Comparison of ENCODE assay signal across 16 cellular contexts in the genomic region with DNA sequence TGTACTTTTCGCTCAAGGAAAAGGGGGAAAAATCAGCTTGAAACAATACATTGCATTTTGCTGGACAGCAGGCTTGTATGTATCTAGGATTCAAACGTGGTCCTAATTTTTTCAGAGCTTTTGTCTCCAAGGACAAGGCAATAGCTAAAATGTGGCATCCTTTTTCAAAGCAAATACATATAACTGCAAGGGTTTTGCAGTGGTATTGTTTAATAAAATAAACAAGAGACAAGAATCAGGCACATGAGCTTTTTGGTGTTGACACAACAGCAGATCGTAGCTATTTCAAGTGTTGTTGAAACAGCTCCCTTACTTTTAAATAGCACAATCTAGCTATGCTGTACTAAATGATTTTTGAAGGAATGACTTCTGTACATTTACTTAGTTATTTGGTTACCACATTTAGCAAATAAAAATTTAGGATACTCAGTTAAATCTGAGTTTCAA.
DNase-seq lines count a peak whose midpoint lies in the region; ATAC-seq and TF ChIP-seq lines count a peak whose summit lies in the region.
"Had no signal": no experiment of that assay in that cellular context is flagged by ENCODE, and none has a peak within 500 bp of the region (broad histone marks: within the 10 kb centered on the region; RNA-seq: fewer than 3 reads in every experiment).

No MANE protein-coding gene starts in this region.

- H3K27ac Mint-ChIP-seq in CD8-positive, alpha-beta memory T cell, result no peak overlapping the region
- H3K27ac Mint-ChIP-seq: activated CD8-positive, alpha-beta memory T cell treated with anti-CD3 and anti-CD28 coated beads, Interleukin-2, amount 10 ng/mL, durations not matched to agents 7 days and 5 days; activated naive CD4-positive, alpha-beta T cell treated with anti-CD3 and anti-CD28 coated beads, Interleukin-2, amount 50 U/mL, for 72 hours had no signal

- H3K4me1 ChIP-seq in cardiac muscle cell (ENCODE audit: low read depth) (peaks cover 17% of the 10 kb centered on the region), ascending aorta (peaks cover 0 to 17% of the 10 kb centered on the region in 2 donors), tibial artery (peaks cover 0 to 40% (median 7%) of the 10 kb centered on the region in 4 donors)
- H3K4me1 ChIP-seq in CD8-positive, alpha-beta memory T cell (ENCODE audit: insufficient read depth, low read length), result no peaks in the 10 kb centered on the region

- CTCF ChIA-PET in CD8-positive, alpha-beta memory T cell (lab: Charles Lee), result no interaction called here

- no peaks in the 10 kb centered on the region for H3K36me3 Mint-ChIP-seq in CD8-positive, alpha-beta memory T cell
- H3K36me3 Mint-ChIP-seq: activated CD8-positive, alpha-beta memory T cell treated with anti-CD3 and anti-CD28 coated beads, Interleukin-2, amount 10 ng/mL, durations not matched to agents 7 days and 5 days; activated naive CD4-positive, alpha-beta T cell treated with anti-CD3 and anti-CD28 coated beads, Interleukin-2, amount 50 U/mL, for 72 hours had no signal

- H3K27me3 Mint-ChIP-seq in CD8-positive, alpha-beta memory T cell, result peaks cover 6 to 36% of the 10 kb centered on the region in 2 donors

- H3K4me3 Mint-ChIP-seq in CD8-positive, alpha-beta memory T cell, result no peak overlapping the region
- H3K4me3 Mint-ChIP-seq: activated CD8-positive, alpha-beta memory T cell treated with anti-CD3 and anti-CD28 coated beads, Interleukin-2, amount 10 ng/mL, durations not matched to agents 7 days and 5 days had no signal

- DNase-seq in cardiac muscle cell (ENCODE audit: low read depth in 1 of 2, low spot score in 1 of 2) (peak in 1 of 2 donors; percentile 3), cardiac septum (ENCODE audit: low spot score) (no peak), ascending aorta (ENCODE audit: low spot score in 2 of 2) (no peak), inferior parietal cortex (ENCODE audit: extremely low spot score) (peak; percentile 15), tibial artery (no peak), retina (no peak)
- DNase-seq in CD8-positive, alpha-beta memory T cell, result no peak
- DNase-seq: activated CD8-positive, alpha-beta memory T cell treated with anti-CD3 and anti-CD28 coated beads, Interleukin-2, amount 10 ng/mL, durations not matched to agents 7 days and 5 days; DND-41; effector memory CD4-positive, alpha-beta T cell; NCI-H2171; sigmoid colon had no signal

- H3K4me1 Mint-ChIP-seq in CD8-positive, alpha-beta memory T cell, result no peaks in the 10 kb centered on the region
- H3K4me1 Mint-ChIP-seq: activated CD8-positive, alpha-beta memory T cell treated with anti-CD3 and anti-CD28 coated beads, Interleukin-2, amount 10 ng/mL, durations not matched to agents 7 days and 5 days had no signal

- POLR2A ChIA-PET in CD8-positive, alpha-beta memory T cell (lab: Charles Lee), result no interaction called here

- H3K27ac ChIP-seq in cardiac muscle cell (peak overlapping the region; percentile 72), ascending aorta (peak overlapping the region; percentile 62 to 78), tibial artery (peak overlapping the region; percentile 75 to 78)
- no peak overlapping the region for H3K27ac ChIP-seq in CD8-positive, alpha-beta memory T cell (ENCODE audit: low read depth, low read length)
- H3K27ac ChIP-seq: vagina had no signal

- ATAC-seq in GM21381 (IDR thresholded peaks at IDR 0.05; ENCODE audit: unreplicated experiment), result no peak
- ATAC-seq: activated CD8-positive, alpha-beta memory T cell treated with anti-CD3 and anti-CD28 coated beads, Interleukin-2, amount 10 ng/mL, durations not matched to agents 7 days and 5 days; activated naive CD4-positive, alpha-beta T cell treated with anti-CD3 and anti-CD28 coated beads, Interleukin-2, amount 50 U/mL, for 72 hours; K562 had no signal

- H3K9me3 ChIP-seq in cardiac muscle cell (ENCODE audit: low read depth) (no peaks in the 10 kb centered on the region), ascending aorta (no peaks in the 10 kb centered on the region), tibial artery (no peaks in the 10 kb centered on the region)
- H3K9me3 ChIP-seq in CD8-positive, alpha-beta memory T cell (ENCODE audit: low read length), result no peaks in the 10 kb centered on the region
- H3K9me3 ChIP-seq: sigmoid colon, vagina had no signal

- H3K27me3 ChIP-seq in cardiac muscle cell (no peaks in the 10 kb centered on the region), ascending aorta (no peaks in the 10 kb centered on the region), tibial artery (no peaks in the 10 kb centered on the region)
- H3K27me3 ChIP-seq in CD8-positive, alpha-beta memory T cell (ENCODE audit: insufficient read depth, low read length, poor library complexity, severe bottlenecking), result no peaks in the 10 kb centered on the region
- H3K27me3 ChIP-seq: sigmoid colon, vagina had no signal

- H3K4me3 ChIP-seq in cardiac muscle cell (no peak overlapping the region), ascending aorta (peak overlapping the region; percentile 34 to 59), tibial artery (peak overlapping the region; percentile 36 to 44)
- H3K4me3 ChIP-seq in CD8-positive, alpha-beta memory T cell (ENCODE audit: low read length), result no peak overlapping the region
- H3K4me3 ChIP-seq: K562, vagina had no signal

- TF ChIP-seq CTCF in cardiac muscle cell (IDR thresholded peaks at IDR 0.05; ENCODE audit: low read depth, low read length) (no peak), ascending aorta (IDR thresholded peaks at IDR 0.05) (no peak), tibial artery (IDR thresholded peaks at IDR 0.05) (no peak)

- H3K36me3 ChIP-seq in cardiac muscle cell, result no peaks in the 10 kb centered on the region
- H3K36me3 ChIP-seq in ascending aorta, result no peaks in the 10 kb centered on the region
- H3K36me3 ChIP-seq in tibial artery, result no peaks in the 10 kb centered on the region
- H3K36me3 ChIP-seq in CD8-positive, alpha-beta memory T cell (ENCODE audit: insufficient read depth, low read length), result no peaks in the 10 kb centered on the region
- H3K36me3 ChIP-seq: sigmoid colon, vagina had no signal

- intact Hi-C loops in cardiac septum (cut with DNase I) (no loop called here), ascending aorta (cut with DNase I) (loop anchor here (5.0 kb wide), 1 partner anchor 135 kb away; a partner anchor contains a TSS), tibial artery (cut with DNase I; ENCODE audit: low total_unique reads) (no loop called here)

- H3K9me3 Mint-ChIP-seq in CD8-positive, alpha-beta memory T cell, result peaks cover 0 to 5% (median 2%) of the 10 kb centered on the region in 5 donors
- H3K9me3 Mint-ChIP-seq: activated naive CD4-positive, alpha-beta T cell treated with anti-CD3 and anti-CD28 coated beads, Interleukin-2, amount 50 U/mL, for 72 hours had no signal

Comparison
In these comparisons a context has a peak if more than half of its experiments do, and no peak if none do; other contexts are left out.
1. H3K4me3 ChIP-seq: peak in ascending aorta (2 of 2) and tibial artery (2 of 2); none in cardiac muscle cell (single experiment) and CD8-positive, alpha-beta memory T cell (single experiment).